19 cellular contexts compared by ENCODE assay signal in the genomic region with DNA sequence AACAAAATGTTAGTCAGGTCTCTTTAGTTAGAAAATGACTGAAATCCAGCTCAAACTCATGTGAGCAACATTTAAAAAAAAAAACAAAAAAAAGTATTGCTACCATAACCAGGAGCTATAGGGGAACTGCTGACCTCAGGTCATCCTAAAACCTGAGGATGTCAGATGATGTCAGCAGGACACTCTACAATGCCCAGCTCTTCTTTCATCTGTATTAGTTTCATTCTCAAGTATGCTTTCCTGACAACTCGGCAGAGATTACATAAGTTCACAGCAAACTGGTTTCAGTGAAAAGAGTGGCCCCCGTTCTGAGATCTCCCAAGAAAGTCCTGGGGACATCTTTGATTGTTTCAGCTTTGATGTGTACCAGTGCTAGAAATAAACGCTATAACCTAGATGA. TPM values are rescaled to one million over a fixed set of nuclear protein-coding genes. Genes with fewer than 3 reads are reported as not detected.
DNase-seq lines count a peak whose midpoint lies in the region; ATAC-seq and TF ChIP-seq lines count a peak whose summit lies in the region.
"Had no signal": no experiment of that assay in that cellular context is flagged by ENCODE, and none has a peak within 500 bp of the region (broad histone marks: within the 10 kb centered on the region; RNA-seq: fewer than 3 reads in every experiment).

No MANE protein-coding gene starts in this region.

- H3K27ac ChIP-seq in OCI-LY3 (ENCODE audit: low read length) (no peak overlapping the region), hepatocyte (peak overlapping the region; percentile 1), testis (peak overlapping the region; percentile 24 to 55), smooth muscle cell (ENCODE audit: low read depth) (no peak overlapping the region)
- H3K27ac ChIP-seq: left lung had no signal

- no peaks in the 10 kb centered on the region for H3K4me1 Mint-ChIP-seq in activated T-cell treated with anti-CD3 and anti-CD28 coated beads, Interleukin-2, amount 50 U/mL, for 72 hours (ENCODE audit: low read depth)

- H3K36me3 Mint-ChIP-seq in activated T-cell treated with anti-CD3 and anti-CD28 coated beads, Interleukin-2, amount 50 U/mL, for 72 hours (ENCODE audit: insufficient read depth in 2 of 2) = no peaks in the 10 kb centered on the region
- H3K36me3 Mint-ChIP-seq: naive thymus-derived CD8-positive, alpha-beta T cell had no signal

- TF ChIP-seq CTCF in OCI-LY3 (IDR thresholded peaks at IDR 0.05; ENCODE audit: low read depth, low read length) = no peak
- no peak for TF ChIP-seq CTCF in hepatocyte (IDR thresholded peaks at IDR 0.05; ENCODE audit: poor library complexity)
- no peak for TF ChIP-seq CTCF in testis (IDR thresholded peaks at IDR 0.05)
- no peak for TF ChIP-seq CTCF in smooth muscle cell (IDR thresholded peaks at IDR 0.05; ENCODE audit: borderline replicate concordance, insufficient read depth, poor library complexity, severe bottlenecking)

- peak overlapping the region; percentile 44 for H2AFZ ChIP-seq in OCI-LY3 (ENCODE audit: low read depth, low read length)
- H2AFZ ChIP-seq in hepatocyte = no peak overlapping the region
- no peak overlapping the region for H2AFZ ChIP-seq in smooth muscle cell (ENCODE audit: low read depth)

- H4K20me1 ChIP-seq in OCI-LY3 (ENCODE audit: insufficient read depth, low read length) (no peaks in the 10 kb centered on the region), hepatocyte (ENCODE audit: insufficient read depth, poor library complexity, severe bottlenecking) (no peaks in the 10 kb centered on the region), smooth muscle cell (ENCODE audit: low read depth) (no peaks in the 10 kb centered on the region)

- H3K4me3 ChIP-seq in OCI-LY3 (ENCODE audit: low read length) (peak overlapping the region; percentile 21; the same call in 1 of the 2 replicates), hepatocyte (no peak overlapping the region), testis (no peak overlapping the region), smooth muscle cell (no peak overlapping the region)
- H3K4me3 ChIP-seq: left lung had no signal

- H3K27me3 Mint-ChIP-seq in activated T-cell treated with anti-CD3 and anti-CD28 coated beads, Interleukin-2, amount 50 U/mL, for 72 hours (ENCODE audit: low read depth) = no peaks in the 10 kb centered on the region
- H3K27me3 Mint-ChIP-seq: activated CD4-positive, alpha-beta T cell treated with anti-CD3 and anti-CD28 coated beads for 36 hours had no signal

- H3K9ac ChIP-seq in OCI-LY3 (ENCODE audit: low read length) (no peak overlapping the region), smooth muscle cell (ENCODE audit: low read depth) (no peak overlapping the region)

- H3K4me1 ChIP-seq in OCI-LY3 (ENCODE audit: low read length) (peaks cover 28% of the 10 kb centered on the region), hepatocyte (ENCODE audit: insufficient read depth) (no peaks in the 10 kb centered on the region), testis (no peaks in the 10 kb centered on the region), smooth muscle cell (ENCODE audit: low read depth) (no peaks in the 10 kb centered on the region)

- no peak for TF ChIP-seq POLR2A in testis (IDR thresholded peaks at IDR 0.05)

- H3K4me3 Mint-ChIP-seq in activated T-cell treated with anti-CD3 and anti-CD28 coated beads, Interleukin-2, amount 50 U/mL, for 72 hours = peak overlapping the region in 1 of 2 donors; percentile 48
- H3K4me3 Mint-ChIP-seq: activated CD4-positive, alpha-beta T cell treated with anti-CD3 and anti-CD28 coated beads for 36 hours; activated T-helper 1 cell treated with anti-CD3 and anti-CD28 coated beads, Interleukin-12 subunit alpha, Interleukin-12 subunit beta, Interleukin-2, Interleukin-4 antibody, amounts not matched to agents 30 ng/mL and 10 ng/mL and 1 ng/mL, durations not matched to agents 14 hours and 24 hours and 36 hours; H9; naive thymus-derived CD8-positive, alpha-beta T cell; T-helper 2 cell treated with Interferon-gamma antibody and Interleukin-4, amounts not matched to agents 5 μg/mL and 100 μg/mL, for 36 hours had no signal

- H3K79me2 ChIP-seq in OCI-LY3 (ENCODE audit: low read length) (peaks cover 11% of the 10 kb centered on the region), hepatocyte (peaks cover under 1% of the 10 kb centered on the region), smooth muscle cell (ENCODE audit: low read depth) (peaks cover 6% of the 10 kb centered on the region)

- ATAC-seq in activated T-cell treated with anti-CD3 and anti-CD28 coated beads, Interleukin-2, amount 50 U/mL, for 72 hours (replicated peaks in 1 of 2) = no peak
- ATAC-seq in GM19455 (IDR thresholded peaks at IDR 0.05; ENCODE audit: unreplicated experiment) = no peak
- ATAC-seq: activated CD4-positive, alpha-beta T cell treated with anti-CD3 and anti-CD28 coated beads for 36 hours; left lung; naive thymus-derived CD8-positive, alpha-beta T cell; right cardiac atrium had no signal

- H3K9me3 Mint-ChIP-seq in activated T-cell treated with anti-CD3 and anti-CD28 coated beads, Interleukin-2, amount 50 U/mL, for 72 hours = no peaks in the 10 kb centered on the region
- H3K9me3 Mint-ChIP-seq: activated T-helper 1 cell treated with anti-CD3 and anti-CD28 coated beads, Interleukin-12 subunit alpha, Interleukin-12 subunit beta, Interleukin-2, Interleukin-4 antibody, amounts not matched to agents 30 ng/mL and 10 ng/mL and 1 ng/mL, durations not matched to agents 14 hours and 24 hours and 36 hours; T-helper 2 cell treated with Interferon-gamma antibody and Interleukin-4, amounts not matched to agents 5 μg/mL and 100 μg/mL, for 36 hours had no signal

- no peaks in the 10 kb centered on the region for H3K9me2 ChIP-seq in hepatocyte (replicated peaks; ENCODE audit: insufficient read depth)

- intact Hi-C loops in testis (cut with DNase I; ENCODE audit: low total_unique reads) = no loop called here

- H3K4me2 ChIP-seq in OCI-LY3 (ENCODE audit: low read length) = peak overlapping the region; percentile 47
- no peak overlapping the region for H3K4me2 ChIP-seq in hepatocyte
- H3K4me2 ChIP-seq in smooth muscle cell = no peak overlapping the region

- H3K36me3 ChIP-seq in OCI-LY3 (replicated peaks; ENCODE audit: low read depth, low read length) = no peaks in the 10 kb centered on the region
- no peaks in the 10 kb centered on the region for H3K36me3 ChIP-seq in hepatocyte (replicated peaks; ENCODE audit: insufficient read depth, low read depth)
- no peaks in the 10 kb centered on the region for H3K36me3 ChIP-seq in testis (ENCODE audit: low read depth, missing control alignments)
- H3K36me3 ChIP-seq in smooth muscle cell (ENCODE audit: low read depth) = no peaks in the 10 kb centered on the region
- H3K36me3 ChIP-seq: left lung had no signal

- H3K27me3 ChIP-seq in OCI-LY3 (ENCODE audit: low read depth, low read length) (no peaks in the 10 kb centered on the region), hepatocyte (no peaks in the 10 kb centered on the region), testis (no peaks in the 10 kb centered on the region), smooth muscle cell (ENCODE audit: low read depth) (no peaks in the 10 kb centered on the region)
- H3K27me3 ChIP-seq: left lung had no signal

- peak overlapping the region; percentile 24 for H3K27ac Mint-ChIP-seq in activated T-cell treated with anti-CD3 and anti-CD28 coated beads, Interleukin-2, amount 50 U/mL, for 72 hours
- H3K27ac Mint-ChIP-seq: activated CD4-positive, alpha-beta T cell treated with anti-CD3 and anti-CD28 coated beads for 36 hours; activated T-helper 1 cell treated with anti-CD3 and anti-CD28 coated beads, Interleukin-12 subunit alpha, Interleukin-12 subunit beta, Interleukin-2, Interleukin-4 antibody, amounts not matched to agents 30 ng/mL and 10 ng/mL and 1 ng/mL, durations not matched to agents 14 hours and 24 hours and 36 hours; H9; T-helper 2 cell treated with Interferon-gamma antibody and Interleukin-4, amounts not matched to agents 5 μg/mL and 100 μg/mL, for 36 hours had no signal

- WGBS in hepatocyte (ENCODE audit: low lambda C conversion rate, missing lambda C conversion rate) = 75% methylated on average over 3 of the region's 3 CpGs
- 50 to 51% methylated on average over 3 of the region's 3 CpGs for WGBS in testis, 2 donors
- 81% methylated on average over 3 of the region's 3 CpGs for WGBS in smooth muscle cell (ENCODE audit: low lambda C conversion rate)

- H3F3A ChIP-seq in smooth muscle cell (ENCODE audit: low read depth) = no peaks in the 10 kb centered on the region

- H3K9me3 ChIP-seq in OCI-LY3 (ENCODE audit: insufficient read depth, low read length) = no peaks in the 10 kb centered on the region
- H3K9me3 ChIP-seq in hepatocyte (ENCODE audit: low read depth) = no peaks in the 10 kb centered on the region
- H3K9me3 ChIP-seq in testis = no peaks in the 10 kb centered on the region
- no peaks in the 10 kb centered on the region for H3K9me3 ChIP-seq in smooth muscle cell (replicated peaks; ENCODE audit: low read depth)
- H3K9me3 ChIP-seq: left lung had no signal

- DNase-seq in activated T-cell treated with anti-CD3 and anti-CD28 coated beads, Interleukin-2, amount 50 U/mL, for 72 hours = no peak
- DNase-seq in activated T-cell treated with anti-CD3 and anti-CD28 coated beads, Interleukin-2, amount 50 U/mL, for 48 hours = no peak
- DNase-seq in hepatocyte (ENCODE audit: low spot score) = no peak
- no peak for DNase-seq in testis
- no peak for DNase-seq in stimulated activated CD4-positive, alpha-beta T cell treated with anti-CD3 and anti-CD28 coated beads, Interleukin-4, amount 100 ng/mL, for 24 hours
- DNase-seq in smooth muscle cell (lab: John Stamatoyannopoulos, UW; ENCODE audit: unreplicated experiment) = no peak
- DNase-seq: activated CD4-positive, alpha-beta T cell treated with anti-CD3 and anti-CD28 coated beads for 36 hours; amniotic stem cell; H9; left lung; naive thymus-derived CD8-positive, alpha-beta T cell; NCI-H1436 treated with DMSO at 0.1 percent for 48 hours; NCI-H69; right cardiac atrium; stimulated activated naive CD4-positive, alpha-beta T cell had no signal

RNA-seq across cellular contexts. Expression of gene ESCO1, which starts 4.2 kb away (rescaled TPM):
- 10 to 100 TPM; 23.0 to 23.6 TPM for total RNA-seq in activated T-cell treated with anti-CD3 and anti-CD28 coated beads, Interleukin-2, amount 50 U/mL, for 72 hours
- total RNA-seq in hepatocyte (20.7 and 22.0 TPM in 2 replicates), testis (10 to 100 TPM; 43.0 to 55.9 TPM), smooth muscle cell (21.4 and 34.0 TPM in 2 replicates)
- polyA plus RNA-seq in hepatocyte (10.9 and 12.9 TPM in 2 replicates), testis (ENCODE audit: insufficient read depth, low read depth, low replicate concordance) (13.1 TPM), smooth muscle cell (10.1 and 11.5 TPM in 2 replicates)

RNA-seq across cellular contexts. Expression of gene SNRPD1, which starts 7.4 kb away (rescaled TPM):
- 10 to 100 TPM; 82.5 to 82.9 TPM for total RNA-seq in activated T-cell treated with anti-CD3 and anti-CD28 coated beads, Interleukin-2, amount 50 U/mL, for 72 hours
- 15.5 and 15.7 TPM in 2 replicates for total RNA-seq in hepatocyte
- 123 and 166 TPM in 2 replicates for polyA plus RNA-seq in hepatocyte
- 10 to 100 TPM; 12.4 to 18.0 TPM for total RNA-seq in testis
- 101 TPM for polyA plus RNA-seq in testis (ENCODE audit: insufficient read depth, low read depth, low replicate concordance)
- total RNA-seq in smooth muscle cell = 13.6 and 23.0 TPM in 2 replicates
- 129 and 133 TPM in 2 replicates for polyA plus RNA-seq in smooth muscle cell

Comparison
In these comparisons a context has a peak if more than half of its experiments do, and no peak if none do; other contexts are left out.
1. H3K27ac ChIP-seq: peak in hepatocyte (single experiment) and testis (2 of 2); none in OCI-LY3 (single experiment) and smooth muscle cell (single experiment).